16 cellular contexts compared by ENCODE assay signal in the genomic region with DNA sequence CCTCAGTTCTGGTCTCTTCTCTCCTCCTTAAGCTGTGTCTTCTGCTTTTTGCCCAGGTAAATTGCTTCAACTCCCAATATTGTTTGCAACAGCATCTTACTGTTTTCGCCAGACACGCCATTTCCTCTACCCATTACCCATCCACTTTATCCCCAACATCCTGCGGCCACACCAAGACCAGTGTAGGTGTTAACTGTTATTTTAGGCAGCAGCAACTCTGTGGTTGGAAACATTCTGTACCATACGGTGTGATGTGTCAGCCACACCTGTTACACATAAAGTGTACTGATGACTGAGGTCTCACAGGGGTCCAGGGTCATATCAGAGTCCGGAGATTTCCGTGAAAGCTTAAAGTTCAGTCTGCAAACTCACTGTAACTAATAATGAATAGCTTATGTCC. TPM values are rescaled to one million over a fixed set of nuclear protein-coding genes. Genes with fewer than 3 reads are reported as not detected.
DNase-seq lines count a peak whose midpoint lies in the region; ATAC-seq and TF ChIP-seq lines count a peak whose summit lies in the region.
"Had no signal": no experiment of that assay in that cellular context is flagged by ENCODE, and none has a peak within 500 bp of the region (broad histone marks: within the 10 kb centered on the region; RNA-seq: fewer than 3 reads in every experiment).

No MANE protein-coding gene starts in this region.

- H3K4me3 Mint-ChIP-seq in activated naive CD8-positive, alpha-beta T cell treated with anti-CD3 and anti-CD28 coated beads, Interleukin-2, amount 50 U/mL, for 24 hours = peak overlapping the region; percentile 13
- peak overlapping the region; percentile 47 for H3K4me3 Mint-ChIP-seq in stimulated activated effector memory CD8-positive, alpha-beta T cell treated with anti-CD3 and anti-CD28 coated beads, Interleukin-12 subunit alpha, Interleukin-12 subunit beta, amount 100 ng/mL, for 72 hours
- H3K4me3 Mint-ChIP-seq: CD4-positive, alpha-beta memory T cell; dendritic cell treated with granulocyte-macrophage colony-stimulating factor and Interleukin-4, amounts not matched to agents 40 ng/mL and 50 ng/mL, for 4 days had no signal

- 0 out of 2 replicates have a peak overlapping the region, but pooled peaks have one; percentile 39 for H2AFZ ChIP-seq in PC-9

- no peaks in the 10 kb centered on the region for H4K20me1 ChIP-seq in PC-9 (ENCODE audit: insufficient read depth)

- no peak overlapping the region for H3K4me2 ChIP-seq in PC-9

- no peaks in the 10 kb centered on the region for H3F3A ChIP-seq in PC-9 (ENCODE audit: insufficient read depth, low read depth)

- BruUV-seq in PC-9 (replicated peaks; lab: Mats Ljungman, UMichigan) = no TSS peak

- in situ Hi-C loops in GM13977 (cut with MboI; ENCODE audit: low pct_unique_long_range_greater_than_20kb, low sequenced_read_pairs, unreplicated experiment) = no loop called here

- peaks cover 10% of the 10 kb centered on the region for H3K9me3 Mint-ChIP-seq in activated naive CD8-positive, alpha-beta T cell treated with anti-CD3 and anti-CD28 coated beads, Interleukin-2, amount 50 U/mL, for 24 hours
- H3K9me3 Mint-ChIP-seq in stimulated activated effector memory CD8-positive, alpha-beta T cell treated with anti-CD3 and anti-CD28 coated beads, Interleukin-12 subunit alpha, Interleukin-12 subunit beta, amount 100 ng/mL, for 72 hours = peaks cover 4% of the 10 kb centered on the region
- H3K9me3 Mint-ChIP-seq: CD4-positive, alpha-beta memory T cell; dendritic cell treated with granulocyte-macrophage colony-stimulating factor and Interleukin-4, amounts not matched to agents 40 ng/mL and 50 ng/mL, for 4 days had no signal

- H3K9me3 ChIP-seq in PC-9 (ENCODE audit: insufficient read depth, low read depth) = no peaks in the 10 kb centered on the region
- H3K9me3 ChIP-seq: esophagus muscularis mucosa, suprapubic skin had no signal

- H3K36me3 ChIP-seq in PC-9 (ENCODE audit: low read depth) = no peaks in the 10 kb centered on the region
- H3K36me3 ChIP-seq: esophagus muscularis mucosa, suprapubic skin had no signal

- intact Hi-C loops in PC-9 (cut with micrococcal nuclease; ENCODE audit: unreplicated experiment) = no loop called here

- CTCF ChIA-PET in PC-9 (lab: Charles Lee) = no interaction called here

- no peaks in the 10 kb centered on the region for H3K4me1 ChIP-seq in PC-9 (replicated peaks; ENCODE audit: insufficient read depth)
- H3K4me1 ChIP-seq: esophagus muscularis mucosa, suprapubic skin had no signal

- TF ChIP-seq CTCF in PC-9 (conservative IDR thresholded peaks at IDR 0.05) (no peak), GM13977 (IDR thresholded peaks at IDR 0.05; ENCODE audit: extremely low read depth, insufficient read depth, missing control alignments) (no peak)

- H3K27me3 ChIP-seq in PC-9 (ENCODE audit: insufficient read depth, low read depth) = no peaks in the 10 kb centered on the region
- H3K27me3 ChIP-seq: esophagus muscularis mucosa, suprapubic skin had no signal

- H3K4me3 ChIP-seq in PC-9 = no peak overlapping the region
- H3K4me3 ChIP-seq: esophagus muscularis mucosa, SK-N-MC, suprapubic skin had no signal

- H3K27me3 Mint-ChIP-seq in activated naive CD8-positive, alpha-beta T cell treated with anti-CD3 and anti-CD28 coated beads, Interleukin-2, amount 50 U/mL, for 24 hours = peaks cover 3% of the 10 kb centered on the region

- peak; percentile 92 for ATAC-seq in activated naive CD8-positive, alpha-beta T cell treated with anti-CD3 and anti-CD28 coated beads, Interleukin-2, amount 50 U/mL, for 24 hours
- peak; percentile 98 for ATAC-seq in stimulated activated effector memory CD8-positive, alpha-beta T cell treated with anti-CD3 and anti-CD28 coated beads, Interleukin-12 subunit alpha, Interleukin-12 subunit beta, amount 100 ng/mL, for 72 hours
- no peak for ATAC-seq in HG03469 (IDR thresholded peaks at IDR 0.05; ENCODE audit: unreplicated experiment)
- no peak for ATAC-seq in GM21367 (IDR thresholded peaks at IDR 0.05; ENCODE audit: unreplicated experiment)

- peak overlapping the region; percentile 39 for H3K27ac Mint-ChIP-seq in activated naive CD8-positive, alpha-beta T cell treated with anti-CD3 and anti-CD28 coated beads, Interleukin-2, amount 50 U/mL, for 24 hours
- peak overlapping the region; percentile 55 for H3K27ac Mint-ChIP-seq in stimulated activated effector memory CD8-positive, alpha-beta T cell treated with anti-CD3 and anti-CD28 coated beads, Interleukin-12 subunit alpha, Interleukin-12 subunit beta, amount 100 ng/mL, for 72 hours
- H3K27ac Mint-ChIP-seq: dendritic cell treated with granulocyte-macrophage colony-stimulating factor and Interleukin-4, amounts not matched to agents 40 ng/mL and 50 ng/mL, for 4 days had no signal

- no peaks in the 10 kb centered on the region for H3K79me2 ChIP-seq in PC-9 (ENCODE audit: low read depth)

- DNase-seq in activated T-cell treated with anti-CD3 and anti-CD28 coated beads for 24 hours (ENCODE audit: low read depth) = peak; percentile 32
- DNase-seq in activated T-cell treated with anti-CD3 and anti-CD28 coated beads, Interleukin-2, amount 50 U/mL, for 1 hour = no peak
- no peak for DNase-seq in PC-9
- peak; percentile 34 for DNase-seq in activated naive CD8-positive, alpha-beta T cell treated with anti-CD3 and anti-CD28 coated beads, Interleukin-2, amount 50 U/mL, for 24 hours
- DNase-seq in stimulated activated effector memory CD8-positive, alpha-beta T cell treated with anti-CD3 and anti-CD28 coated beads, Interleukin-12 subunit alpha, Interleukin-12 subunit beta, amount 100 ng/mL, for 72 hours (ENCODE audit: low spot score in 2 of 2) = peak; percentile 28 to 70
- no peak for DNase-seq in GM13977 (ENCODE audit: low spot score)
- DNase-seq: CD4-positive, alpha-beta memory T cell; islet precursor cell; NCI-H2227 treated with DMSO at 0.1 percent for 48 hours; occipital lobe had no signal

- POLR2A ChIA-PET in PC-9 (lab: Charles Lee; ENCODE audit: unreplicated experiment) = no interaction called here

- H3K4me1 Mint-ChIP-seq in activated naive CD8-positive, alpha-beta T cell treated with anti-CD3 and anti-CD28 coated beads, Interleukin-2, amount 50 U/mL, for 24 hours = peaks cover 32% of the 10 kb centered on the region
- peaks cover 39% of the 10 kb centered on the region for H3K4me1 Mint-ChIP-seq in stimulated activated effector memory CD8-positive, alpha-beta T cell treated with anti-CD3 and anti-CD28 coated beads, Interleukin-12 subunit alpha, Interleukin-12 subunit beta, amount 100 ng/mL, for 72 hours

- H3K36me3 Mint-ChIP-seq in activated naive CD8-positive, alpha-beta T cell treated with anti-CD3 and anti-CD28 coated beads, Interleukin-2, amount 50 U/mL, for 24 hours (ENCODE audit: low read depth) = no peaks in the 10 kb centered on the region
- peaks cover 16% of the 10 kb centered on the region for H3K36me3 Mint-ChIP-seq in stimulated activated effector memory CD8-positive, alpha-beta T cell treated with anti-CD3 and anti-CD28 coated beads, Interleukin-12 subunit alpha, Interleukin-12 subunit beta, amount 100 ng/mL, for 72 hours
- H3K36me3 Mint-ChIP-seq: CD4-positive, alpha-beta memory T cell had no signal

- no peaks in the 10 kb centered on the region for H3K9me2 ChIP-seq in PC-9 (ENCODE audit: insufficient read depth)

- H3K27ac ChIP-seq in PC-9 = no peak overlapping the region
- H3K27ac ChIP-seq: esophagus muscularis mucosa, SK-N-MC, suprapubic skin had no signal

RNA-seq across cellular contexts. Expression of a gene that starts 21.8 kb away (rescaled TPM):
- 0.68 and 1.2 TPM in 2 replicates for total RNA-seq in PC-9 (2021)

Comparison
In these comparisons a context has a peak if more than half of its experiments do, and no peak if none do; other contexts are left out.
1. DNase-seq: peak in activated T-cell treated with anti-CD3 and anti-CD28 coated beads for 24 hours (single experiment), activated naive CD8-positive, alpha-beta T cell treated with anti-CD3 and anti-CD28 coated beads, Interleukin-2, amount 50 U/mL, for 24 hours (single experiment) and stimulated activated effector memory CD8-positive, alpha-beta T cell treated with anti-CD3 and anti-CD28 coated beads, Interleukin-12 subunit alpha, Interleukin-12 subunit beta, amount 100 ng/mL, for 72 hours (2 of 2); none in activated T-cell treated with anti-CD3 and anti-CD28 coated beads, Interleukin-2, amount 50 U/mL, for 1 hour (single experiment), PC-9 (0 of 2) and GM13977 (single experiment).
2. ATAC-seq: peak in activated naive CD8-positive, alpha-beta T cell treated with anti-CD3 and anti-CD28 coated beads, Interleukin-2, amount 50 U/mL, for 24 hours (single experiment) and stimulated activated effector memory CD8-positive, alpha-beta T cell treated with anti-CD3 and anti-CD28 coated beads, Interleukin-12 subunit alpha, Interleukin-12 subunit beta, amount 100 ng/mL, for 72 hours (single experiment); none in HG03469 (single experiment) and GM21367 (single experiment).